8 cellular contexts compared by ENCODE assay signal in the genomic region with DNA sequence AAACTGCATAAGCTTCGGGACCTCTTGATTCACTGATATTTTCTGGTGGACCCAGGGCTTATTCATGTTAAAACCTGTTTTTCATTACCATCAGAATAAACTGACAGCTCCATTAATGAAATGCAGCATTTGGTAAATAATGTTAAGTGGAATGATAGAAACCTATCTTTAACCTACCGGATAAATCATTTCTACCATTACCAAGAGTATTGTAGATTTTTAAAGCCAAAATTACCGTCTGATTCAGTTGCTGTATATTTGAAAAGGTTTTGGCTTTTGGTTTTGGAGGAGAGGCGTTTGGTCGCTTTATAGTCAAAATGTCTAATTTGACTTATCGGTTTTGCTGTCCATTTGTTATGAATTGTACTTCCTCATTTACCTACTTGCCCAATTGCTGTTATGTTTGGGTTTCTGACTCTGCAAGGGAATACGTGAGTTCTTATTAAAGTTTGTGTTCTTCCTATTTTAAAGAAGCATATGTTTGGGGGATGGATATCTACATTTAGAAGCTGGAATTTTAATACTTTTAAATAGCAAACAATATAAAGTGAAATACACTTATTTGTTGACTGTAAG. TPM values are rescaled to one million over a fixed set of nuclear protein-coding genes. Genes with fewer than 3 reads are reported as not detected.
DNase-seq lines count a peak whose midpoint lies in the region; ATAC-seq, FAIRE-seq and TF ChIP-seq lines count a peak whose summit lies in the region.

No MANE protein-coding gene starts in this region.

- H3K4me3 Mint-ChIP-seq in effector memory CD8-positive, alpha-beta T cell = peak overlapping the region; percentile 93 to 97
- peak overlapping the region; percentile 91 for H3K4me3 Mint-ChIP-seq in osteocyte (ENCODE audit: unreplicated experiment)

- H3K4me1 Mint-ChIP-seq in effector memory CD8-positive, alpha-beta T cell (ENCODE audit: low read depth in 2 of 2) = peaks cover 17 to 32% of the 10 kb centered on the region in 2 donors
- H3K4me1 Mint-ChIP-seq in osteocyte (ENCODE audit: unreplicated experiment) = peaks cover 27% of the 10 kb centered on the region

- peak overlapping the region; percentile 63; the same call in 1 of the 2 replicates for H2AFZ ChIP-seq in OCI-LY3 (ENCODE audit: low read depth, low read length)

- H3K27me3 Mint-ChIP-seq in effector memory CD8-positive, alpha-beta T cell = no peaks in the 10 kb centered on the region
- H3K27me3 Mint-ChIP-seq in osteocyte (ENCODE audit: unreplicated experiment) = no peaks in the 10 kb centered on the region

- DNase-seq in GM12891 (ENCODE audit: insufficient read length, low spot score) (no peak), osteocyte (ENCODE audit: extremely low spot score, unreplicated experiment) (no peak), GM19240 (ENCODE audit: insufficient read length, low spot score) (no peak), HuH-7.5 (ENCODE audit: low spot score) (no peak)
- DNase-seq in effector memory CD8-positive, alpha-beta T cell = no peak
- DNase-seq in activated effector memory CD4-positive, alpha-beta T cell treated with Interleukin-2 at 50 U/mL for 16 hours = no peak
- no peak for DNase-seq in activated effector memory CD4-positive, alpha-beta T cell treated with anti-CD3 and anti-CD28 coated beads, Interleukin-2, amount 50 U/mL, for 16 hours

- peak overlapping the region; percentile 64 for H3K27ac ChIP-seq in OCI-LY3 (ENCODE audit: low read length)

- FAIRE-seq in GM12891 (lab: Jason Lieb, UNC) = no peak

- H3K9ac ChIP-seq in OCI-LY3 (ENCODE audit: low read length) = peak overlapping the region; percentile 85

- ATAC-seq in effector memory CD8-positive, alpha-beta T cell (replicated peaks) = no peak

- H3K4me1 ChIP-seq in OCI-LY3 (ENCODE audit: low read length) = peaks cover 16% of the 10 kb centered on the region

- no peaks in the 10 kb centered on the region for H3K9me3 Mint-ChIP-seq in effector memory CD8-positive, alpha-beta T cell
- no peaks in the 10 kb centered on the region for H3K9me3 Mint-ChIP-seq in osteocyte (ENCODE audit: unreplicated experiment)

- H3K27me3 ChIP-seq in OCI-LY3 (ENCODE audit: low read depth, low read length) = no peaks in the 10 kb centered on the region

- TF ChIP-seq CTCF in OCI-LY3 (IDR thresholded peaks at IDR 0.05; ENCODE audit: low read depth, low read length) (no peak), osteocyte (IDR thresholded peaks at IDR 0.05) (no peak)

- H3K4me3 ChIP-seq in OCI-LY3 (ENCODE audit: low read length) = peak overlapping the region; percentile 86

- TF ChIP-seq POLR2A in GM12891 (IDR thresholded peaks at IDR 0.05; ENCODE audit: low read depth, low read length) = no peak

- peaks cover 23% of the 10 kb centered on the region for H3K36me3 Mint-ChIP-seq in effector memory CD8-positive, alpha-beta T cell (ENCODE audit: insufficient read depth)
- H3K36me3 Mint-ChIP-seq in osteocyte (ENCODE audit: unreplicated experiment) = peaks cover 2% of the 10 kb centered on the region

- peaks cover 39% of the 10 kb centered on the region for H3K79me2 ChIP-seq in OCI-LY3 (ENCODE audit: low read length)

- H3K9me3 ChIP-seq in OCI-LY3 (ENCODE audit: insufficient read depth, low read length) = no peaks in the 10 kb centered on the region

- peaks cover 9% of the 10 kb centered on the region for H3K36me3 ChIP-seq in OCI-LY3 (replicated peaks; ENCODE audit: low read depth, low read length)

- peak overlapping the region; percentile 82 for H3K4me2 ChIP-seq in OCI-LY3 (ENCODE audit: low read length)

- peak overlapping the region; percentile 93 to 95 for H3K27ac Mint-ChIP-seq in effector memory CD8-positive, alpha-beta T cell
- peak overlapping the region; percentile 87 for H3K27ac Mint-ChIP-seq in osteocyte (ENCODE audit: unreplicated experiment)

- H4K20me1 ChIP-seq in OCI-LY3 (ENCODE audit: insufficient read depth, low read length) = peaks cover 26% of the 10 kb centered on the region

TF ChIP-seq in GM12891, 5 proteins besides CTCF, POLR2A, EP300 and RAD21:
- TF ChIP-seq POLR2AphosphoS5 (IDR thresholded peaks at IDR 0.05; ENCODE audit: low read depth, low read length) = no peak
- peak; percentile 73 for TF ChIP-seq SPI1 (IDR thresholded peaks at IDR 0.05; ENCODE audit: low read depth, low read length)
- TF ChIP-seq TAF1 (IDR thresholded peaks at IDR 0.05; ENCODE audit: low read depth, low read length) = no peak

RNA-seq across cellular contexts. Expression of gene CUL3, which starts 1.1 kb away (rescaled TPM):
- 40.9 TPM for polyA plus RNA-seq in GM12891 (2012; ENCODE audit: low read depth, missing spikeins)
- total RNA-seq in osteocyte = 72.6 and 83.6 TPM in 2 replicates
